Comparison of ENCODE assay signal across 8 cellular contexts in genomic region chr14:61321385-61322010, GRCh38. TPM values are rescaled to one million over a fixed set of nuclear protein-coding genes. Genes with fewer than 3 reads are reported as not detected.
DNase-seq lines count a peak whose midpoint lies in the region; ATAC-seq and TF ChIP-seq lines count a peak whose summit lies in the region.

Gene PRKCH (plus strand): TSS chr14:61321579. CDS start chr14:61322102, 523 bp downstream.

- no peak within 1 kb of the TSS for H3K27ac ChIP-seq in A673 (ENCODE audit: low read depth, low read length, poor library complexity, severe bottlenecking)
- no peak within 1 kb of the TSS for H3K27ac ChIP-seq in cardiac muscle cell
- H3K27ac ChIP-seq in prostate gland: peak within 1 kb of the TSS; percentile 87 to 89
- peak within 1 kb of the TSS; percentile 88 for H3K27ac ChIP-seq in upper lobe of right lung

- H3K27me3 ChIP-seq in A673 (replicated peaks; ENCODE audit: insufficient read depth, low read depth, low read length, poor library complexity) (peaks cover 32% of the 10 kb centered on the region), cardiac muscle cell (no peaks in the 10 kb centered on the region), prostate gland (replicated peaks; ENCODE audit: insufficient read depth) (no peaks in the 10 kb centered on the region), upper lobe of right lung (no peaks in the 10 kb centered on the region)

- peak; percentile 65 for DNase-seq in A673 (ENCODE audit: low spot score)
- DNase-seq in HuH-7.5 (ENCODE audit: low spot score): peak; percentile 65
- peak; percentile 48 for DNase-seq in SKM-1 treated with dmso at 0.1 percent for 144 hours (lab: John Stamatoyannopoulos, UW; ENCODE audit: unreplicated experiment)
- DNase-seq in cardiac muscle cell (ENCODE audit: low read depth in 1 of 2, low spot score in 1 of 2): peak; percentile 65 to 80
- peak; percentile 93 for DNase-seq in prostate gland (ENCODE audit: low spot score)
- peak; percentile 94 for DNase-seq in upper lobe of right lung

- ATAC-seq in GM19043 (IDR thresholded peaks at IDR 0.05; ENCODE audit: low read depth, unreplicated experiment) (peak; percentile 58), upper lobe of right lung (peak; percentile 92)

- WGBS in prostate gland: under 1% methylated on average over 65 of the region's 66 CpGs

- H3K4me3 ChIP-seq in A673 (ENCODE audit: low read depth, low read length, poor library complexity, severe bottlenecking) (peak within 1 kb of the TSS; percentile 62), cardiac muscle cell (peak within 1 kb of the TSS; percentile 79), prostate gland (peak within 1 kb of the TSS; percentile 69), upper lobe of right lung (peak within 1 kb of the TSS; percentile 73)

- CTCF ChIA-PET in A673 (lab: Charles Lee): no interaction called here

- intact Hi-C loops in A673 (cut with micrococcal nuclease; ENCODE audit: unreplicated experiment) (no loop called here), prostate gland (cut with DNase I) (no loop called here), upper lobe of right lung (cut with DNase I) (no loop called here)

- H3K4me1 ChIP-seq in A673 (ENCODE audit: insufficient read depth, low read length, poor library complexity, severe bottlenecking) (no peaks in the 10 kb centered on the region), cardiac muscle cell (ENCODE audit: low read depth) (peaks cover 15% of the 10 kb centered on the region), prostate gland (replicated peaks) (no peaks in the 10 kb centered on the region), upper lobe of right lung (peaks cover 4% of the 10 kb centered on the region)

- no TSS peak for BruUV-seq in A673 (replicated peaks; lab: Mats Ljungman, UMichigan)

- H3K4me3 Mint-ChIP-seq in activated naive CD8-positive, alpha-beta T cell: peak within 1 kb of the TSS; percentile 100

- peaks cover 14% of the 10 kb centered on the region for H3K36me3 Mint-ChIP-seq in activated naive CD8-positive, alpha-beta T cell

- peaks cover 37% of the 10 kb centered on the region for H3K4me1 Mint-ChIP-seq in activated naive CD8-positive, alpha-beta T cell (ENCODE audit: low read depth)

- no peaks in the 10 kb centered on the region for H3K9me3 ChIP-seq in A673 (ENCODE audit: low read depth, low read length, poor library complexity, severe bottlenecking)
- H3K9me3 ChIP-seq in cardiac muscle cell (ENCODE audit: low read depth): no peaks in the 10 kb centered on the region
- no peaks in the 10 kb centered on the region for H3K9me3 ChIP-seq in prostate gland
- H3K9me3 ChIP-seq in upper lobe of right lung: no peaks in the 10 kb centered on the region

- H3K9me3 Mint-ChIP-seq in activated naive CD8-positive, alpha-beta T cell (ENCODE audit: low read depth): no peaks in the 10 kb centered on the region

- no peaks in the 10 kb centered on the region for H3K36me3 ChIP-seq in A673 (ENCODE audit: insufficient read depth, low read length, poor library complexity, severe bottlenecking)
- H3K36me3 ChIP-seq in cardiac muscle cell: no peaks in the 10 kb centered on the region
- no peaks in the 10 kb centered on the region for H3K36me3 ChIP-seq in prostate gland
- H3K36me3 ChIP-seq in upper lobe of right lung: no peaks in the 10 kb centered on the region

- POLR2A ChIA-PET in A673 (lab: Charles Lee; ENCODE audit: low non-redundant PET): interaction anchor here (0.6 kb wide), 1 partner anchor 1922 kb away, joined by 3 read pairs; no protein-coding TSS in a partner anchor

- peak within 1 kb of the TSS; percentile 99 for H3K27ac Mint-ChIP-seq in activated naive CD8-positive, alpha-beta T cell

- peak; percentile 26; the same call in 1 of the 2 replicates for TF ChIP-seq CTCF in A673 (conservative IDR thresholded peaks at IDR 0.05; ENCODE audit: low read depth, low read length)
- peak; percentile 12 for TF ChIP-seq CTCF in cardiac muscle cell (IDR thresholded peaks at IDR 0.05; ENCODE audit: low read depth, low read length)
- peak in 3 of 4 experiments; percentile 10 to 37 (median 35) for TF ChIP-seq CTCF in prostate gland (IDR thresholded peaks at IDR 0.05)
- TF ChIP-seq CTCF in upper lobe of right lung (IDR thresholded peaks at IDR 0.05): no peak

- no peaks in the 10 kb centered on the region for H3K27me3 Mint-ChIP-seq in activated naive CD8-positive, alpha-beta T cell

- TF ChIP-seq POLR2A in prostate gland (IDR thresholded peaks at IDR 0.05): peak; percentile 74

RNA-seq across cellular contexts. Expression of gene PRKCH, which starts in this region (rescaled TPM):
- total RNA-seq in A673 (2021): 1.8 and 2.5 TPM in 2 replicates
- 64.0 and 128 TPM in 2 replicates for total RNA-seq in cardiac muscle cell
- 51.0 and 113 TPM in 2 replicates for polyA plus RNA-seq in cardiac muscle cell
- total RNA-seq in prostate gland: 10 to 100 TPM; 27.6 to 33.9 TPM
- 74.4 TPM for total RNA-seq in upper lobe of right lung

Comparison
In these comparisons a context has a peak if more than half of its experiments do, and no peak if none do; other contexts are left out.
1. H3K27ac ChIP-seq: peak in prostate gland (2 of 2) and upper lobe of right lung (single experiment); none in A673 (single experiment) and cardiac muscle cell (single experiment).
2. Peak in every context shown above with its lines, with median percentiles within 50 percentile points of each other: DNase-seq and H3K4me3 ChIP-seq.